ENCODE assay signal across 2 cellular contexts in the genomic region with DNA sequence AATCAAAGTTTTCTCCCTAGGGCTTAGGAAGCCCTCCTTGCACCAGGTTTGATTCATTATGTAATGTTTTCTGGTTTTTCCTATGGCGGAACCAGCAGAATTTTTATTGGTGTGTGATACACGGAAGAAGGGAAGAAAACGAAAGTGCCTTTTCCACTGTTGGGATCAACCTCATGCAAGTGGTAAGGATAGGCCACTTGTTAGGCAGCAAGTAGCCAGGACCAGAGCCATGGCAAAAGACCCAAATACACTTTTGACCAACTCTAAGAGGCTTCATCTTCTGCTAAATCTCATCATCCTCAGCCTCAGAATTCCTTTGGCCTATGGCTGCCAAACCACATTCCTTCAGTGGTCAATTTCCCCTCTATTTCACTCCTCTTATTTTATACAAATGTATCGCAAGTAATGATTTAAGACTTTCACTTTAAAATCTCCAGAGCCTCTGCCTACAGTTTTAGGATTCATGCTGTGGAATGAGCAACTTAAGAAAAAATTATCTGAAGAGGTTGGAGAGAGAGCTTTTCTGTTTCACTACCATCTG.
TF ChIP-seq lines count a peak whose summit lies in the region.

No MANE protein-coding gene starts in this region.

TF ChIP-seq in SK-N-SH, 30 proteins besides CTCF, POLR2A, EP300 and RAD21:
- no peak for TF ChIP-seq RCOR1 (IDR thresholded peaks at IDR 0.05; ENCODE audit: low read length)

TF ChIP-seq in SK-N-SH treated with all-trans-retinoic acid at 6 μM for 48 hours, 23 proteins besides CTCF, POLR2A, EP300 and RAD21:
- no peak for TF ChIP-seq SNAI2 (CRISPR knock-in tag; IDR thresholded peaks at IDR 0.05)
- TF ChIP-seq ZNF8 (CRISPR knock-in tag; IDR thresholded peaks at IDR 0.05): no peak
- no peak for TF ChIP-seq TCF4 (CRISPR knock-in tag; IDR thresholded peaks at IDR 0.05; ENCODE audit: borderline replicate concordance)
- no peak for TF ChIP-seq ARNTL (CRISPR knock-in tag; IDR thresholded peaks at IDR 0.05; ENCODE audit: borderline replicate concordance, low read depth)
- TF ChIP-seq, protein P1, sequence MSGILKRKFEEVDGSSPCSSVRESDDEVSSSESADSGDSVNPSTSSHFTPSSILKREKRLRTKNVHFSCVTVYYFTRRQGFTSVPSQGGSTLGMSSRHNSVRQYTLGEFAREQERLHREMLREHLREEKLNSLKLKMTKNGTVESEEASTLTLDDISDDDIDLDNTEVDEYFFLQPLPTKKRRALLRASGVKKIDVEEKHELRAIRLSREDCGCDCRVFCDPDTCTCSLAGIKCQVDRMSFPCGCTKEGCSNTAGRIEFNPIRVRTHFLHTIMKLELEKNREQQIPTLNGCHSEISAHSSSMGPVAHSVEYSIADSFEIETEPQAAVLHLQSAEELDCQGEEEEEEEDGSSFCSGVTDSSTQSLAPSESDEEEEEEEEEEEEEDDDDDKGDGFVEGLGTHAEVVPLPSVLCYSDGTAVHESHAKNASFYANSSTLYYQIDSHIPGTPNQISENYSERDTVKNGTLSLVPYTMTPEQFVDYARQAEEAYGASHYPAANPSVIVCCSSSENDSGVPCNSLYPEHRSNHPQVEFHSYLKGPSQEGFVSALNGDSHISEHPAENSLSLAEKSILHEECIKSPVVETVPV (CRISPR knock-in tag; IDR thresholded peaks at IDR 0.05): no peak
- TF ChIP-seq RARB (CRISPR knock-in tag; IDR thresholded peaks at IDR 0.05): no peak
- TF ChIP-seq PPARA (CRISPR knock-in tag; IDR thresholded peaks at IDR 0.05; ENCODE audit: borderline replicate concordance): no peak
- TF ChIP-seq, protein P2, sequence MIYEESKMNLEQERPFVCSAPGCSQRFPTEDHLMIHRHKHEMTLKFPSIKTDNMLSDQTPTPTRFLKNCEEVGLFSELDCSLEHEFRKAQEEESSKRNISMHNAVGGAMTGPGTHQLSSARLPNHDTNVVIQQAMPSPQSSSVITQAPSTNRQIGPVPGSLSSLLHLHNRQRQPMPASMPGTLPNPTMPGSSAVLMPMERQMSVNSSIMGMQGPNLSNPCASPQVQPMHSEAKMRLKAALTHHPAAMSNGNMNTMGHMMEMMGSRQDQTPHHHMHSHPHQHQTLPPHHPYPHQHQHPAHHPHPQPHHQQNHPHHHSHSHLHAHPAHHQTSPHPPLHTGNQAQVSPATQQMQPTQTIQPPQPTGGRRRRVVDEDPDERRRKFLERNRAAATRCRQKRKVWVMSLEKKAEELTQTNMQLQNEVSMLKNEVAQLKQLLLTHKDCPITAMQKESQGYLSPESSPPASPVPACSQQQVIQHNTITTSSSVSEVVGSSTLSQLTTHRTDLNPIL (CRISPR knock-in tag; IDR thresholded peaks at IDR 0.05; ENCODE audit: low read depth): no peak
- no peak for TF ChIP-seq GLIS3 (CRISPR knock-in tag; IDR thresholded peaks at IDR 0.05)
- TF ChIP-seq TOX (CRISPR knock-in tag; IDR thresholded peaks at IDR 0.05; ENCODE audit: borderline replicate concordance): no peak
- TF ChIP-seq ZFP3 (CRISPR knock-in tag; IDR thresholded peaks at IDR 0.05): no peak
- TF ChIP-seq OSR1 (CRISPR knock-in tag; IDR thresholded peaks at IDR 0.05): no peak
